6 cellular contexts compared by ENCODE assay signal in the genomic region with DNA sequence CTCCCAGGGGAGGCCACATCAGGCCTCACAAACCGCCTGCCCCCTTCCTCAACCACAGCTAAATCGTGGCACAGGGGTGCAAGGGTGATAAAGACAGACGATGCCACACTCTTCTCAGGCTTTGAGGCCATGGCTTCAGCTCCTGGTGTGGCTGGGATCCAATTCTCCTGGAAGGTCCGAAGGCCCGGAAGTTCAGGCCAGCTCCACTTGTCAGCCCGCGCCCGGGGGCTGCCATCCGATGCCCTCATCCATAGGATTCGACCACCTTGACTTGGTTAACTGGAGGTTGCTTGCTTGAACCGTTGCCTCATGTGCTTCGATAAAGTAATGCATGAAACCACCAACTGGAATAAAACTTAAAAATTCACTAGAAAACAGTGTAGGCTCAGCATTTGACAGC. TPM values are rescaled to one million over a fixed set of nuclear protein-coding genes. Genes with fewer than 3 reads are reported as not detected.
"Had no signal": no experiment of that assay in that cellular context is flagged by ENCODE, and none has a peak within 500 bp of the region (broad histone marks: within the 10 kb centered on the region; RNA-seq: fewer than 3 reads in every experiment).

No MANE protein-coding gene starts in this region.

- H3K4me1 Mint-ChIP-seq: IgD-negative memory B cell had no signal

- H3K27ac Mint-ChIP-seq: IgD-negative memory B cell had no signal

- ATAC-seq: HepG2, K562 had no signal

- DNase-seq: IMR-90, KBM-7 had no signal

- H3K36me3 Mint-ChIP-seq: IgD-negative memory B cell had no signal

- H3K27me3 Mint-ChIP-seq: IgD-negative memory B cell had no signal

- H3K4me3 Mint-ChIP-seq: IgD-negative memory B cell had no signal

RNA-seq across cellular contexts. Expression of a gene that starts 8.2 kb away (rescaled TPM):
- total RNA-seq: HepG2, HT-29, IMR-90, K562 had no signal
